Comparison of ENCODE assay signal across 1 cellular context in the genomic region with DNA sequence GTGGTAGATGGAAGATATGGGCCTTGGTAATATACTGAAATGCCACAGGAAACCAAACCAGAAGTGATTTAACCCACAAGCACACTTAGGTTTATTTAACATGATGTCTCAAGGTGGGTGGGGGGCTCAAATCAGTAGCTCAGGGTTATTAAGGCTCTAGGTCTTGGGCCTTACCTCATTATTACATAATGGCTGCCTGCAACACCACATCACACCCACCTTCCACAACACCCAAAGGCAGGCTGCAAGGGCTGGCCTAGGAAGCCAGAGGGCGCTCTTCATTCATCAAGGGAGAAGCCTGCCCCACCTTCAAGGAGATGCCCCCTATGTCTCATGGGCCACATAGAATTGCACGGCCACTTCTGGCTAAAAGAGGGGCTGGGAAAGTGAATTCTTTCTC.
TF ChIP-seq lines count a peak whose summit lies in the region.

No MANE protein-coding gene starts in this region.

TF ChIP-seq in K562, 482 proteins besides CTCF, POLR2A, EP300 and RAD21:
- TF ChIP-seq SMARCA5 (IDR thresholded peaks at IDR 0.05), result peak; percentile 77
- TF ChIP-seq FOXJ3 (CRISPR knock-in tag; IDR thresholded peaks at IDR 0.05), result 0 out of 2 replicates have a peak, but pooled peaks have one; percentile 25
- TF ChIP-seq ZNF830 (CRISPR knock-in tag; IDR thresholded peaks at IDR 0.05), result no peak
- TF ChIP-seq, protein P1, sequence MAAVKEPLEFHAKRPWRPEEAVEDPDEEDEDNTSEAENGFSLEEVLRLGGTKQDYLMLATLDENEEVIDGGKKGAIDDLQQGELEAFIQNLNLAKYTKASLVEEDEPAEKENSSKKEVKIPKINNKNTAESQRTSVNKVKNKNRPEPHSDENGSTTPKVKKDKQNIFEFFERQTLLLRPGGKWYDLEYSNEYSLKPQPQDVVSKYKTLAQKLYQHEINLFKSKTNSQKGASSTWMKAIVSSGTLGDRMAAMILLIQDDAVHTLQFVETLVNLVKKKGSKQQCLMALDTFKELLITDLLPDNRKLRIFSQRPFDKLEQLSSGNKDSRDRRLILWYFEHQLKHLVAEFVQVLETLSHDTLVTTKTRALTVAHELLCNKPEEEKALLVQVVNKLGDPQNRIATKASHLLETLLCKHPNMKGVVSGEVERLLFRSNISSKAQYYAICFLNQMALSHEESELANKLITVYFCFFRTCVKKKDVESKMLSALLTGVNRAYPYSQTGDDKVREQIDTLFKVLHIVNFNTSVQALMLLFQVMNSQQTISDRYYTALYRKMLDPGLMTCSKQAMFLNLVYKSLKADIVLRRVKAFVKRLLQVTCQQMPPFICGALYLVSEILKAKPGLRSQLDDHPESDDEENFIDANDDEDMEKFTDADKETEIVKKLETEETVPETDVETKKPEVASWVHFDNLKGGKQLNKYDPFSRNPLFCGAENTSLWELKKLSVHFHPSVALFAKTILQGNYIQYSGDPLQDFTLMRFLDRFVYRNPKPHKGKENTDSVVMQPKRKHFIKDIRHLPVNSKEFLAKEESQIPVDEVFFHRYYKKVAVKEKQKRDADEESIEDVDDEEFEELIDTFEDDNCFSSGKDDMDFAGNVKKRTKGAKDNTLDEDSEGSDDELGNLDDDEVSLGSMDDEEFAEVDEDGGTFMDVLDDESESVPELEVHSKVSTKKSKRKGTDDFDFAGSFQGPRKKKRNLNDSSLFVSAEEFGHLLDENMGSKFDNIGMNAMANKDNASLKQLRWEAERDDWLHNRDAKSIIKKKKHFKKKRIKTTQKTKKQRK (IDR thresholded peaks at IDR 0.05; ENCODE audit: borderline replicate concordance, low read depth, low read length), result peak; percentile 69
- TF ChIP-seq, protein P2, sequence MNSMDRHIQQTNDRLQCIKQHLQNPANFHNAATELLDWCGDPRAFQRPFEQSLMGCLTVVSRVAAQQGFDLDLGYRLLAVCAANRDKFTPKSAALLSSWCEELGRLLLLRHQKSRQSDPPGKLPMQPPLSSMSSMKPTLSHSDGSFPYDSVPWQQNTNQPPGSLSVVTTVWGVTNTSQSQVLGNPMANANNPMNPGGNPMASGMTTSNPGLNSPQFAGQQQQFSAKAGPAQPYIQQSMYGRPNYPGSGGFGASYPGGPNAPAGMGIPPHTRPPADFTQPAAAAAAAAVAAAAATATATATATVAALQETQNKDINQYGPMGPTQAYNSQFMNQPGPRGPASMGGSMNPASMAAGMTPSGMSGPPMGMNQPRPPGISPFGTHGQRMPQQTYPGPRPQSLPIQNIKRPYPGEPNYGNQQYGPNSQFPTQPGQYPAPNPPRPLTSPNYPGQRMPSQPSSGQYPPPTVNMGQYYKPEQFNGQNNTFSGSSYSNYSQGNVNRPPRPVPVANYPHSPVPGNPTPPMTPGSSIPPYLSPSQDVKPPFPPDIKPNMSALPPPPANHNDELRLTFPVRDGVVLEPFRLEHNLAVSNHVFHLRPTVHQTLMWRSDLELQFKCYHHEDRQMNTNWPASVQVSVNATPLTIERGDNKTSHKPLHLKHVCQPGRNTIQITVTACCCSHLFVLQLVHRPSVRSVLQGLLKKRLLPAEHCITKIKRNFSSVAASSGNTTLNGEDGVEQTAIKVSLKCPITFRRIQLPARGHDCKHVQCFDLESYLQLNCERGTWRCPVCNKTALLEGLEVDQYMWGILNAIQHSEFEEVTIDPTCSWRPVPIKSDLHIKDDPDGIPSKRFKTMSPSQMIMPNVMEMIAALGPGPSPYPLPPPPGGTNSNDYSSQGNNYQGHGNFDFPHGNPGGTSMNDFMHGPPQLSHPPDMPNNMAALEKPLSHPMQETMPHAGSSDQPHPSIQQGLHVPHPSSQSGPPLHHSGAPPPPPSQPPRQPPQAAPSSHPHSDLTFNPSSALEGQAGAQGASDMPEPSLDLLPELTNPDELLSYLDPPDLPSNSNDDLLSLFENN (IDR thresholded peaks at IDR 0.05; ENCODE audit: low read depth in 2 of 2, low read length in 2 of 2), result no peak
- TF ChIP-seq KDM1A (IDR thresholded peaks at IDR 0.05), result peak; percentile 55 to 66; a peak in 3 of 4 replicates
- TF ChIP-seq, protein P3, sequence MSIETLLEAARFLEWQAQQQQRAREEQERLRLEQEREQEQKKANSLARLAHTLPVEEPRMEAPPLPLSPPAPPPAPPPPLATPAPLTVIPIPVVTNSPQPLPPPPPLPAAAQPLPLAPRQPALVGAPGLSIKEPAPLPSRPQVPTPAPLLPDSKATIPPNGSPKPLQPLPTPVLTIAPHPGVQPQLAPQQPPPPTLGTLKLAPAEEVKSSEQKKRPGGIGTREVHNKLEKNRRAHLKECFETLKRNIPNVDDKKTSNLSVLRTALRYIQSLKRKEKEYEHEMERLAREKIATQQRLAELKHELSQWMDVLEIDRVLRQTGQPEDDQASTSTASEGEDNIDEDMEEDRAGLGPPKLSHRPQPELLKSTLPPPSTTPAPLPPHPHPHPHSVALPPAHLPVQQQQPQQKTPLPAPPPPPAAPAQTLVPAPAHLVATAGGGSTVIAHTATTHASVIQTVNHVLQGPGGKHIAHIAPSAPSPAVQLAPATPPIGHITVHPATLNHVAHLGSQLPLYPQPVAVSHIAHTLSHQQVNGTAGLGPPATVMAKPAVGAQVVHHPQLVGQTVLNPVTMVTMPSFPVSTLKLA (conservative IDR thresholded peaks at IDR 0.05), result no peak
- peak; percentile 69; the same call in 1 of the 2 replicates for TF ChIP-seq CBX5 (IDR thresholded peaks at IDR 0.05; ENCODE audit: borderline replicate concordance, low read depth)
- peak; percentile 29; the same call in 1 of the 2 replicates for TF ChIP-seq HDAC2 (IDR thresholded peaks at IDR 0.05)
- TF ChIP-seq TRIM28 (IDR thresholded peaks at IDR 0.05), result peak; percentile 60; the same call in 1 of the 2 replicates
- TF ChIP-seq, protein P4, sequence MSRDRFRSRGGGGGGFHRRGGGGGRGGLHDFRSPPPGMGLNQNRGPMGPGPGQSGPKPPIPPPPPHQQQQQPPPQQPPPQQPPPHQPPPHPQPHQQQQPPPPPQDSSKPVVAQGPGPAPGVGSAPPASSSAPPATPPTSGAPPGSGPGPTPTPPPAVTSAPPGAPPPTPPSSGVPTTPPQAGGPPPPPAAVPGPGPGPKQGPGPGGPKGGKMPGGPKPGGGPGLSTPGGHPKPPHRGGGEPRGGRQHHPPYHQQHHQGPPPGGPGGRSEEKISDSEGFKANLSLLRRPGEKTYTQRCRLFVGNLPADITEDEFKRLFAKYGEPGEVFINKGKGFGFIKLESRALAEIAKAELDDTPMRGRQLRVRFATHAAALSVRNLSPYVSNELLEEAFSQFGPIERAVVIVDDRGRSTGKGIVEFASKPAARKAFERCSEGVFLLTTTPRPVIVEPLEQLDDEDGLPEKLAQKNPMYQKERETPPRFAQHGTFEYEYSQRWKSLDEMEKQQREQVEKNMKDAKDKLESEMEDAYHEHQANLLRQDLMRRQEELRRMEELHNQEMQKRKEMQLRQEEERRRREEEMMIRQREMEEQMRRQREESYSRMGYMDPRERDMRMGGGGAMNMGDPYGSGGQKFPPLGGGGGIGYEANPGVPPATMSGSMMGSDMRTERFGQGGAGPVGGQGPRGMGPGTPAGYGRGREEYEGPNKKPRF (IDR thresholded peaks at IDR 0.05; ENCODE audit: low read depth, low read length), result no peak
- TF ChIP-seq, protein P5, sequence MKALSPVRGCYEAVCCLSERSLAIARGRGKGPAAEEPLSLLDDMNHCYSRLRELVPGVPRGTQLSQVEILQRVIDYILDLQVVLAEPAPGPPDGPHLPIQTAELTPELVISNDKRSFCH (CRISPR knock-in tag; IDR thresholded peaks at IDR 0.05), result no peak
- TF ChIP-seq, protein P5 (tag; IDR thresholded peaks at IDR 0.05), result 0 out of 2 replicates have a peak, but pooled peaks have one; percentile 29
- TF ChIP-seq CBX3 (IDR thresholded peaks at IDR 0.05; ENCODE audit: borderline replicate concordance in 1 of 2, low read length in 2 of 2), result peak in 1 of 2 experiments; percentile 88; a peak in 2 of 3 replicates
- TF ChIP-seq RBM25 (IDR thresholded peaks at IDR 0.05; ENCODE audit: low read depth, low read length, severe bottlenecking), result peak; percentile 97
- TF ChIP-seq RCOR1 (IDR thresholded peaks at IDR 0.05; ENCODE audit: borderline replicate concordance in 1 of 2, low read depth in 2 of 2, low read length in 2 of 2), result peak in 1 of 2 experiments; percentile 85; a peak in 2 of 4 replicates
- no peak for TF ChIP-seq TOE1 (IDR thresholded peaks at IDR 0.05; ENCODE audit: borderline replicate concordance)
- TF ChIP-seq TOE1 (CRISPR knock-in tag; IDR thresholded peaks at IDR 0.05; ENCODE audit: borderline replicate concordance, low read depth), result no peak
- peak; percentile 95 for TF ChIP-seq PTBP1 (IDR thresholded peaks at IDR 0.05; ENCODE audit: low read depth, low read length)
- TF ChIP-seq XRCC5 (IDR thresholded peaks at IDR 0.05; ENCODE audit: low read depth, low read length), result peak; percentile 63; the same call in 1 of the 2 replicates
- peak; percentile 74 for TF ChIP-seq BCOR (IDR thresholded peaks at IDR 0.05)
- no peak for TF ChIP-seq MTA3 (IDR thresholded peaks at IDR 0.05; ENCODE audit: borderline replicate concordance)
- TF ChIP-seq SMC3 (conservative IDR thresholded peaks at IDR 0.05; ENCODE audit: insufficient read depth, low read depth, low read length), result peak; percentile 68
- TF ChIP-seq HLTF (IDR thresholded peaks at IDR 0.05), result peak; percentile 99
- TF ChIP-seq YY1 (IDR thresholded peaks at IDR 0.05; ENCODE audit: borderline replicate concordance in 1 of 3, control insufficient read depth in 1 of 3, extremely low read depth in 1 of 3, insufficient read depth in 3 of 3, insufficient read length in 1 of 3, insufficient replicate concordance in 2 of 3, low read depth in 1 of 3, low read length in 2 of 3), result peak in 1 of 3 experiments; percentile 16
- TF ChIP-seq, protein P6, sequence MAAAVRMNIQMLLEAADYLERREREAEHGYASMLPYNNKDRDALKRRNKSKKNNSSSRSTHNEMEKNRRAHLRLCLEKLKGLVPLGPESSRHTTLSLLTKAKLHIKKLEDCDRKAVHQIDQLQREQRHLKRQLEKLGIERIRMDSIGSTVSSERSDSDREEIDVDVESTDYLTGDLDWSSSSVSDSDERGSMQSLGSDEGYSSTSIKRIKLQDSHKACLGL (CRISPR knock-in tag; IDR thresholded peaks at IDR 0.05; ENCODE audit: borderline replicate concordance, poor library complexity, severe bottlenecking), result no peak
- no peak for TF ChIP-seq NELFE (IDR thresholded peaks at IDR 0.05; ENCODE audit: insufficient read depth, insufficient read length)
TF ChIP-seq in K562: peak in this region for 17.
